30 cellular contexts compared by ENCODE assay signal in the genomic region with DNA sequence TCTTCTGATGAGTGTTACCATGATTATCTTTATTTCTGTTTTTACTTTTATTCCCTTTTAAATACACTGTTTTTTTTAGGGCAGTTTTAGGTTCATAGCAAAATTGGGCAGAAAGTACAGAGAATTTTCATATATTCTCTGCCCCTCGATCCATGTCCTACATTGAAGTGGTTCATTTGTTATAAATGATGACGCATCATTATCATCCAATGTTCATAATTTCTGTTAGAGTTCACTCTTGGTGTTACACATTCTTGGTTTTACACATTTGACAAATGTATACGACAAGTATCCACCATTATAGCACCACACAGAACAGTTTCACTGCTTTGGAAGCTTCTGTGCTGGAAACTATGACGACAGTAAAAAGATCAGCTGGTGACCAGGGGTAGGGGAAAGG.
"Had no signal": no experiment of that assay in that cellular context is flagged by ENCODE, and none has a peak within 500 bp of the region (broad histone marks: within the 10 kb centered on the region; RNA-seq: fewer than 3 reads in every experiment).

No MANE protein-coding gene starts in this region.

- H3K27me3 ChIP-seq: neural progenitor cell, ovary, stomach, thyroid gland, tibial nerve, upper lobe of left lung, vagina had no signal

- H2AFZ ChIP-seq: parathyroid adenoma had no signal

- H3K36me3 Mint-ChIP-seq: naive thymus-derived CD4-positive, alpha-beta T cell; natural killer cell; neural progenitor cell; stimulated activated effector memory CD8-positive, alpha-beta T cell treated with anti-CD3 and anti-CD28 coated beads, Interleukin-12 subunit alpha, Interleukin-12 subunit beta, amount 100 ng/mL, for 72 hours; stimulated activated naive B cell treated with anti-CD40 and anti-IgM and Interleukin-4, amounts not matched to agents 10 μg/mL and 1 μg/mL and 100 μg/mL, for 72 hours had no signal

- H3K4me1 ChIP-seq: neural progenitor cell, parathyroid adenoma, psoas muscle, stomach, thyroid gland, tibial nerve, upper lobe of left lung, vagina had no signal

- H3K27ac ChIP-seq: neural progenitor cell, ovary, parathyroid adenoma, psoas muscle, skin epidermis, stomach, thoracic aorta, thyroid gland, tibial nerve, upper lobe of left lung, vagina had no signal

- H3K4me3 ChIP-seq: neural progenitor cell, ovary, psoas muscle, skin epidermis, smooth muscle cell, stomach, thoracic aorta, thyroid gland, tibial nerve, upper lobe of left lung, vagina had no signal

- H3K79me2 ChIP-seq: parathyroid adenoma had no signal

- H3K9ac ChIP-seq: neural progenitor cell, parathyroid adenoma had no signal

- DNase-seq: naive thymus-derived CD4-positive, alpha-beta T cell; natural killer cell; occipital lobe; ovary; posterior cingulate gyrus; psoas muscle; right cardiac atrium; stimulated activated CD4-positive, alpha-beta T cell treated with anti-CD3 and anti-CD28 coated beads, Interleukin-15, amount 100 ng/mL, for 24 hours; stimulated activated CD4-positive, alpha-beta T cell treated with anti-CD3 and anti-CD28 coated beads, Interleukin-2, amount 100 ng/mL, for 24 hours; stimulated activated CD4-positive, alpha-beta T cell treated with anti-CD3 and anti-CD28 coated beads, Interleukin-2, amount 100 ng/mL, for 48 hours; stimulated activated CD4-positive, alpha-beta T cell treated with anti-CD3 and anti-CD28 coated beads, Interleukin-4, amount 100 ng/mL, for 24 hours; stimulated activated naive B cell treated with anti-CD40 and anti-IgM and Interleukin-4, amounts not matched to agents 10 μg/mL and 1 μg/mL and 100 μg/mL, for 72 hours; stimulated activated naive CD4-positive, alpha-beta T cell treated with Interleukin-2 at 50 U/mL for 16 hours; stomach; thyroid gland; trophoblast cell; upper lobe of left lung had no signal

- H3K4me3 Mint-ChIP-seq: naive thymus-derived CD4-positive, alpha-beta T cell; natural killer cell; nephron; neural progenitor cell; stimulated activated effector memory CD8-positive, alpha-beta T cell treated with anti-CD3 and anti-CD28 coated beads, Interleukin-12 subunit alpha, Interleukin-12 subunit beta, amount 100 ng/mL, for 72 hours; stimulated activated naive B cell treated with anti-CD40 and anti-IgM and Interleukin-4, amounts not matched to agents 10 μg/mL and 1 μg/mL and 100 μg/mL, for 72 hours; stimulated activated naive CD8-positive, alpha-beta T cell treated with anti-CD3 and anti-CD28 coated beads, Interleukin-15, Interleukin-2, amounts not matched to agents 100 ng/mL and 50 ng/mL, for 24 hours had no signal

- H3K4me2 ChIP-seq: neural progenitor cell, smooth muscle cell had no signal

- H3K9me3 ChIP-seq: ovary, psoas muscle, stomach, thoracic aorta, thyroid gland, tibial nerve, upper lobe of left lung, vagina had no signal

- H3K4me1 Mint-ChIP-seq: naive thymus-derived CD4-positive, alpha-beta T cell; nephron; stimulated activated effector memory CD8-positive, alpha-beta T cell treated with anti-CD3 and anti-CD28 coated beads, Interleukin-12 subunit alpha, Interleukin-12 subunit beta, amount 100 ng/mL, for 72 hours; stimulated activated naive B cell treated with anti-CD40 and anti-IgM and Interleukin-4, amounts not matched to agents 10 μg/mL and 1 μg/mL and 100 μg/mL, for 72 hours had no signal

- H3K27ac Mint-ChIP-seq: naive thymus-derived CD4-positive, alpha-beta T cell; natural killer cell; nephron; neural progenitor cell; progenitor cell of endocrine pancreas; stimulated activated effector memory CD8-positive, alpha-beta T cell treated with anti-CD3 and anti-CD28 coated beads, Interleukin-12 subunit alpha, Interleukin-12 subunit beta, amount 100 ng/mL, for 72 hours; stimulated activated naive B cell treated with anti-CD40 and anti-IgM and Interleukin-4, amounts not matched to agents 10 μg/mL and 1 μg/mL and 100 μg/mL, for 72 hours; stimulated activated naive CD8-positive, alpha-beta T cell treated with anti-CD3 and anti-CD28 coated beads, Interleukin-15, Interleukin-2, amounts not matched to agents 100 ng/mL and 50 ng/mL, for 24 hours had no signal

- ATAC-seq: naive thymus-derived CD4-positive, alpha-beta T cell; psoas muscle; right cardiac atrium; sciatic nerve; stimulated activated effector memory CD8-positive, alpha-beta T cell treated with anti-CD3 and anti-CD28 coated beads, Interleukin-12 subunit alpha, Interleukin-12 subunit beta, amount 100 ng/mL, for 72 hours had no signal

- FAIRE-seq: urothelium cell line had no signal

- H3K36me3 ChIP-seq: neural progenitor cell, ovary, stomach, thoracic aorta, thyroid gland, tibial nerve, upper lobe of left lung, vagina had no signal

- H3K9me3 Mint-ChIP-seq: nephron; neural progenitor cell; stimulated activated naive B cell treated with anti-CD40 and anti-IgM and Interleukin-4, amounts not matched to agents 10 μg/mL and 1 μg/mL and 100 μg/mL, for 72 hours had no signal

- H3K27me3 Mint-ChIP-seq: naive thymus-derived CD4-positive, alpha-beta T cell; progenitor cell of endocrine pancreas; stimulated activated naive B cell treated with anti-CD40 and anti-IgM and Interleukin-4, amounts not matched to agents 10 μg/mL and 1 μg/mL and 100 μg/mL, for 72 hours; stimulated activated naive CD8-positive, alpha-beta T cell treated with anti-CD3 and anti-CD28 coated beads, Interleukin-15, Interleukin-2, amounts not matched to agents 100 ng/mL and 50 ng/mL, for 24 hours had no signal
